9 cellular contexts compared by ENCODE assay signal in the genomic region with DNA sequence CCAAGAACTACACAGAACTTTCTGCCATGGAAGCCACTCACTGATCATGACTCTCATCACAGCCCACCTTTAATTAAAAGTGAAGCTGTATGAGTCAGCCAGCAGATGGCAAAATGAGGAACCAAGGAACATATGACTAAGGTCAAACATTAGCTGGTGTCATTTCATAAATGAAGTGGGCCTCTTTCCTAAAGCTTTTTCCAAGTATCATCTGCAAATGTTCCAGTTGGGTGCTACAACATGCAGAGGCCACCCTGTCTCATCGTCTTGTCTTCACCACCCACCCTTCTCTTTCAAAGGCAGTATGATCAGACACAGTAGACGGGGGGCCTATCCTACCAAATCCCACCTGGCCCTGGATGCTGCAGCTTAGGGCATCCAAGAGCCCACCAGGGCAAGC. TPM values are rescaled to one million over a fixed set of nuclear protein-coding genes. Genes with fewer than 3 reads are reported as not detected.
DNase-seq lines count a peak whose midpoint lies in the region; ATAC-seq and TF ChIP-seq lines count a peak whose summit lies in the region.
"Had no signal": no experiment of that assay in that cellular context is flagged by ENCODE, and none has a peak within 500 bp of the region (broad histone marks: within the 10 kb centered on the region; RNA-seq: fewer than 3 reads in every experiment).

No MANE protein-coding gene starts in this region.

- H3K36me3 Mint-ChIP-seq in memory B cell (peaks cover 10% of the 10 kb centered on the region), glutamatergic neuron (ENCODE audit: unreplicated experiment) (no peaks in the 10 kb centered on the region)

- H3K4me1 ChIP-seq in Karpas-422 (ENCODE audit: low read length) = peaks cover 20% of the 10 kb centered on the region

- H4K20me1 ChIP-seq in Karpas-422 (ENCODE audit: insufficient read depth, low read depth, low read length) = no peaks in the 10 kb centered on the region

- H3K4me1 Mint-ChIP-seq in memory B cell (peaks cover 8% of the 10 kb centered on the region), glutamatergic neuron (ENCODE audit: low read depth, unreplicated experiment) (no peaks in the 10 kb centered on the region)

- DNase-seq in SIG-M5 treated with dmso at 0.1 percent for 504 hours (lab: John Stamatoyannopoulos, UW; ENCODE audit: unreplicated experiment) (peak; percentile 26), SIG-M5 (lab: John Stamatoyannopoulos, UW) (no peak), Karpas-422 (peak; percentile 82), memory B cell (ENCODE audit: low spot score in 2 of 2) (no peak), kidney tubule cell (ENCODE audit: low spot score) (no peak), glutamatergic neuron (no peak)
- DNase-seq in activated CD4-positive, alpha-beta T cell treated with anti-CD3 and anti-CD28 coated beads for 4 hours = no peak
- DNase-seq: NCI-H526 treated with DMSO at 0.1 percent for 48 hours had no signal

- H3K4me3 Mint-ChIP-seq in memory B cell = no peak overlapping the region
- no peak overlapping the region for H3K4me3 Mint-ChIP-seq in glutamatergic neuron (ENCODE audit: unreplicated experiment)

- H3K4me2 ChIP-seq in Karpas-422 (ENCODE audit: low read depth, low read length, poor library complexity, severe bottlenecking) = peak overlapping the region; percentile 26

- H3K27me3 Mint-ChIP-seq in memory B cell (no peaks in the 10 kb centered on the region), glutamatergic neuron (ENCODE audit: unreplicated experiment) (no peaks in the 10 kb centered on the region)

- TF ChIP-seq CTCF in glutamatergic neuron (IDR thresholded peaks at IDR 0.05; ENCODE audit: partially characterized antibody, unreplicated experiment) = no peak

- H3K9me2 ChIP-seq in Karpas-422 (replicated peaks; ENCODE audit: insufficient read depth, low read length) = no peaks in the 10 kb centered on the region

- ATAC-seq in HG02571 (IDR thresholded peaks at IDR 0.05; ENCODE audit: unreplicated experiment) = peak; percentile 52
- ATAC-seq in memory B cell (ENCODE audit: low read depth) = peak; percentile 81

- H3K27me3 ChIP-seq in Karpas-422 (ENCODE audit: low read length) = no peaks in the 10 kb centered on the region

- H3K9ac ChIP-seq in Karpas-422 (ENCODE audit: low read length) = peak overlapping the region; percentile 25; the same call in 1 of the 2 replicates

- H2AFZ ChIP-seq in Karpas-422 (ENCODE audit: low read length) = no peak overlapping the region

- no peak overlapping the region for H3K4me3 ChIP-seq in Karpas-422 (ENCODE audit: low read length)

- H3K27ac Mint-ChIP-seq in memory B cell (no peak overlapping the region), glutamatergic neuron (ENCODE audit: unreplicated experiment) (no peak overlapping the region)

- H3K27ac ChIP-seq in Karpas-422 (ENCODE audit: low read length) = peak overlapping the region; percentile 46

- H3K79me2 ChIP-seq in Karpas-422 (ENCODE audit: low read length) = no peaks in the 10 kb centered on the region

- H3K9me3 Mint-ChIP-seq in memory B cell = no peaks in the 10 kb centered on the region
- peaks cover 2% of the 10 kb centered on the region for H3K9me3 Mint-ChIP-seq in glutamatergic neuron (ENCODE audit: unreplicated experiment)

- no peaks in the 10 kb centered on the region for H3K36me3 ChIP-seq in Karpas-422 (ENCODE audit: insufficient read depth, low read length)

- H3K9me3 ChIP-seq in Karpas-422 (ENCODE audit: low read length) = no peaks in the 10 kb centered on the region

RNA-seq across cellular contexts. Expression of gene EOLA1, which starts 9.2 kb away (rescaled TPM):
- total RNA-seq in Karpas-422 (2014; rRNA removed; shearing (Covaris generic); ENCODE audit: low replicate concordance) = 11.6 and 12.5 TPM in 2 replicates
- 27.7 TPM for total RNA-seq in glutamatergic neuron (ENCODE audit: unreplicated experiment)

RNA-seq across cellular contexts. Expression of gene HSFX3, which starts 18.1 kb away (rescaled TPM):
- total RNA-seq in Karpas-422 (2014; rRNA removed; shearing (Covaris generic); ENCODE audit: low replicate concordance) = not detected in 2 replicates
- total RNA-seq in glutamatergic neuron (ENCODE audit: unreplicated experiment) = not detected

RNA-seq across cellular contexts. Expression of gene IDS, which starts 26.5 kb away (rescaled TPM):
- total RNA-seq in Karpas-422 (2014; rRNA removed; shearing (Covaris generic); ENCODE audit: low replicate concordance) = 134 and 263 TPM in 2 replicates
- 86.4 TPM for total RNA-seq in glutamatergic neuron (ENCODE audit: unreplicated experiment)

RNA-seq across cellular contexts. Expression of gene MAGEA9B, which starts 55.7 kb away (rescaled TPM):
- 0.11 TPM in 1 of 2 replicates, not detected in the other for total RNA-seq in Karpas-422 (2014; rRNA removed; shearing (Covaris generic); ENCODE audit: low replicate concordance)
- not detected for total RNA-seq in glutamatergic neuron (ENCODE audit: unreplicated experiment)

Comparison
In these comparisons a context has a peak if more than half of its experiments do, and no peak if none do; other contexts are left out.
1. DNase-seq: peak in SIG-M5 treated with dmso at 0.1 percent for 504 hours (single experiment) and Karpas-422 (single experiment); none in SIG-M5 (single experiment), memory B cell (0 of 2), kidney tubule cell (single experiment), activated CD4-positive, alpha-beta T cell treated with anti-CD3 and anti-CD28 coated beads for 4 hours (0 of 2) and glutamatergic neuron (single experiment).